32 cellular contexts compared by ENCODE assay signal in genomic region chr1:239733995-239734394, GRCh38.
"Had no signal": no experiment of that assay in that cellular context is flagged by ENCODE, and none has a peak within 500 bp of the region (broad histone marks: within the 10 kb centered on the region; RNA-seq: fewer than 3 reads in every experiment).

No MANE protein-coding gene starts in this region.

- H3K9me3 Mint-ChIP-seq: activated naive CD4-positive, alpha-beta T cell treated with anti-CD3 and anti-CD28 coated beads, Interleukin-2, amount 50 U/mL, for 24 hours; activated naive CD8-positive, alpha-beta T cell treated with anti-CD3 and anti-CD28 coated beads, Interleukin-2, amount 50 U/mL, for 24 hours; activated T-helper 2 cell treated with anti-CD3 and anti-CD28 coated beads, Interferon-gamma antibody, Interleukin-2, Interleukin-4, amounts not matched to agents 10 μg/mL and 5 μg/mL and 100 μg/mL, durations not matched to agents 14 hours and 24 hours and 36 hours; mesothelial cell of epicardium; neural crest cell; WTC11 had no signal

- H3K27ac Mint-ChIP-seq: activated CD8-positive, alpha-beta memory T cell treated with anti-CD3 and anti-CD28 coated beads, Interleukin-2, amount 10 ng/mL, durations not matched to agents 7 days and 5 days; activated CD8-positive, alpha-beta T cell treated with anti-CD3 and anti-CD28 coated beads, Interleukin-2, amount 10 ng/mL, durations not matched to agents 7 days and 5 days; activated naive CD4-positive, alpha-beta T cell treated with anti-CD3 and anti-CD28 coated beads, Interleukin-2, amount 50 U/mL, for 24 hours; activated naive CD8-positive, alpha-beta T cell treated with anti-CD3 and anti-CD28 coated beads, Interleukin-2, amount 50 U/mL, for 24 hours; activated T-helper 2 cell treated with anti-CD3 and anti-CD28 coated beads, Interferon-gamma antibody, Interleukin-2, Interleukin-4, amounts not matched to agents 10 μg/mL and 5 μg/mL and 100 μg/mL, durations not matched to agents 14 hours and 24 hours and 36 hours; endodermal cell; mesothelial cell of epicardium; naive thymus-derived CD4-positive, alpha-beta T cell; stimulated activated naive B cell treated with anti-CD40 and anti-IgM and Interleukin-4, amounts not matched to agents 10 μg/mL and 1 μg/mL and 100 μg/mL, for 72 hours; WTC11 had no signal

- H3K36me3 ChIP-seq: breast epithelium, esophagus muscularis mucosa, heart left ventricle, pancreas, prostate gland, sigmoid colon, stomach, thyroid gland, upper lobe of right lung had no signal

- H3K27me3 ChIP-seq: breast epithelium, esophagus muscularis mucosa, foreskin keratinocyte, heart left ventricle, pancreas, sigmoid colon, stomach, thyroid gland, upper lobe of right lung had no signal

- H3K27me3 Mint-ChIP-seq: activated naive CD4-positive, alpha-beta T cell treated with anti-CD3 and anti-CD28 coated beads, Interleukin-2, amount 50 U/mL, for 24 hours; naive thymus-derived CD4-positive, alpha-beta T cell; stimulated activated naive B cell treated with anti-CD40 and anti-IgM and Interleukin-4, amounts not matched to agents 10 μg/mL and 1 μg/mL and 100 μg/mL, for 72 hours had no signal

- H3K9me3 ChIP-seq: breast epithelium, esophagus muscularis mucosa, heart left ventricle, pancreas, prostate gland, sigmoid colon, stomach, thyroid gland, upper lobe of right lung had no signal

- H3K4me3 Mint-ChIP-seq: activated CD8-positive, alpha-beta memory T cell treated with anti-CD3 and anti-CD28 coated beads, Interleukin-2, amount 10 ng/mL, durations not matched to agents 7 days and 5 days; activated CD8-positive, alpha-beta T cell treated with anti-CD3 and anti-CD28 coated beads, Interleukin-2, amount 10 ng/mL, durations not matched to agents 7 days and 5 days; activated naive CD4-positive, alpha-beta T cell treated with anti-CD3 and anti-CD28 coated beads, Interleukin-2, amount 50 U/mL, for 24 hours; activated naive CD8-positive, alpha-beta T cell treated with anti-CD3 and anti-CD28 coated beads, Interleukin-2, amount 50 U/mL, for 24 hours; endodermal cell; mesothelial cell of epicardium; naive thymus-derived CD4-positive, alpha-beta T cell; neural crest cell; stimulated activated naive B cell treated with anti-CD40 and anti-IgM and Interleukin-4, amounts not matched to agents 10 μg/mL and 1 μg/mL and 100 μg/mL, for 72 hours; WTC11 had no signal

- H3K4me1 ChIP-seq: breast epithelium, foreskin keratinocyte, pancreas, prostate gland, thyroid gland, upper lobe of right lung had no signal

- DNase-seq: activated CD4-positive, alpha-beta T cell treated with anti-CD3 and anti-CD28 coated beads for 1 hour; activated CD4-positive, alpha-beta T cell treated with anti-CD3 and anti-CD28 coated beads, Interleukin-2, amount 50 U/mL, for 1 hour; activated CD8-positive, alpha-beta memory T cell treated with anti-CD3 and anti-CD28 coated beads, Interleukin-2, amount 10 ng/mL, durations not matched to agents 7 days and 5 days; activated CD8-positive, alpha-beta T cell treated with anti-CD3 and anti-CD28 coated beads, Interleukin-2, amount 10 ng/mL, durations not matched to agents 7 days and 5 days; activated naive CD8-positive, alpha-beta T cell treated with anti-CD3 and anti-CD28 coated beads, Interleukin-2, amount 50 U/mL, for 24 hours; activated T-cell treated with anti-CD3 and anti-CD28 coated beads, Interleukin-2, amount 50 U/mL, for 48 hours; amygdala; central memory CD4-positive, alpha-beta T cell; endodermal cell; foreskin keratinocyte; heart left ventricle; mammary epithelial cell; naive thymus-derived CD4-positive, alpha-beta T cell; nucleus accumbens; pancreas; retina; sigmoid colon; small intestine; stimulated activated CD4-positive, alpha-beta T cell treated with anti-CD3 and anti-CD28 coated beads, Interleukin-1b, Interleukin-23, amount 100 ng/mL, for 48 hours; stimulated activated naive B cell treated with anti-CD40 and anti-IgM and Interleukin-4, amounts not matched to agents 10 μg/mL and 1 μg/mL and 100 μg/mL, for 72 hours; stomach; T-helper 2 cell; thyroid gland; upper lobe of right lung had no signal

- H3K36me3 Mint-ChIP-seq: activated CD8-positive, alpha-beta memory T cell treated with anti-CD3 and anti-CD28 coated beads, Interleukin-2, amount 10 ng/mL, durations not matched to agents 7 days and 5 days; mesothelial cell of epicardium; naive thymus-derived CD4-positive, alpha-beta T cell; stimulated activated naive B cell treated with anti-CD40 and anti-IgM and Interleukin-4, amounts not matched to agents 10 μg/mL and 1 μg/mL and 100 μg/mL, for 72 hours; WTC11 had no signal

- H3K27ac ChIP-seq: breast epithelium, esophagus muscularis mucosa, foreskin keratinocyte, heart left ventricle, pancreas, prostate gland, sigmoid colon, stomach, thyroid gland, upper lobe of right lung had no signal

- H3K4me3 ChIP-seq: breast epithelium, esophagus muscularis mucosa, heart left ventricle, pancreas, prostate gland, sigmoid colon, stomach, thyroid gland, upper lobe of right lung had no signal

- H3K4me1 Mint-ChIP-seq: stimulated activated naive B cell treated with anti-CD40 and anti-IgM and Interleukin-4, amounts not matched to agents 10 μg/mL and 1 μg/mL and 100 μg/mL, for 72 hours; WTC11 had no signal
